In the genomic region with DNA sequence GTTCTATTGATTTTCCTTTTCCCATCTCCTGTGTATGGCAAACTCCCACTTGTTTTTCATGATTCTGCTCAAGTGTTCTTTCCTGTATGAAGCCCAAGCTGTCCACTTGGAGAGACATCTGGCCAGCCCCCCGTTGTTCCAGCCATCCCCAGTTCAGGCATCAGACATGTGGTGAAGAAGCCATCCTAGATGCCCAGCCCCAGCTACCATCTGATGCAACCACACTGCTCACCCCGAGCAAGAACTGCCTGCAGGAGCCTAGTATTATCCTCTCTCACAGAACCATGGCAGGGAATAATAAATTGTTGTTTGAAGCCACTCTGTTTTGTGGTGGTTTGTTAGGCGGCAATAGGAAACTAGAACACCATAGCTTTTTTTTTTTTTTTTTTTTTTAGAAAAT, we compare ENCODE assay signal across 24 cellular contexts. TPM values are rescaled to one million over a fixed set of nuclear protein-coding genes. Genes with fewer than 3 reads are reported as not detected.
DNase-seq lines count a peak whose midpoint lies in the region; TF ChIP-seq lines count a peak whose summit lies in the region.
"Had no signal": no experiment of that assay in that cellular context is flagged by ENCODE, and none has a peak within 500 bp of the region (broad histone marks: within the 10 kb centered on the region; RNA-seq: fewer than 3 reads in every experiment).

No MANE protein-coding gene starts in this region.

- peaks cover 76% of the 10 kb centered on the region for H3K4me1 Mint-ChIP-seq in dendritic cell treated with granulocyte-macrophage colony-stimulating factor and Interleukin-4, amounts not matched to agents 40 ng/mL and 50 ng/mL, for 4 days (ENCODE audit: low read depth)
- H3K4me1 Mint-ChIP-seq in progenitor cell of endocrine pancreas (ENCODE audit: low read depth): no peaks in the 10 kb centered on the region

- intact Hi-C loops in dendritic cell treated with granulocyte-macrophage colony-stimulating factor and Interleukin-4, amounts not matched to agents 40 ng/mL and 50 ng/mL, for 4 days (cut with micrococcal nuclease): loop anchor here (5.0 to 10.0 kb wide), 2 partner anchors 252 to 320 kb away; no protein-coding TSS in a partner anchor

- TF ChIP-seq CTCF in progenitor cell of endocrine pancreas (IDR thresholded peaks at IDR 0.05; ENCODE audit: unreplicated experiment): no peak

- DNase-seq in NCI-H2107 treated with DMSO at 0.1 percent for 48 hours (lab: John Stamatoyannopoulos, UW; ENCODE audit: unreplicated experiment) (peak; percentile 86), NCI-H2107 (lab: John Stamatoyannopoulos, UW) (no peak), NCI-H345 treated with DMSO at 0.1 percent for 48 hours (lab: John Stamatoyannopoulos, UW; ENCODE audit: unreplicated experiment) (peak; percentile 6), progenitor cell of endocrine pancreas (ENCODE audit: low spot score, unreplicated experiment) (no peak), kidney tubule cell (ENCODE audit: low spot score) (no peak), SHP77 treated with DMSO at 0.1 percent for 48 hours (lab: John Stamatoyannopoulos, UW) (no peak), NCI-H128 (lab: John Stamatoyannopoulos, UW; ENCODE audit: unreplicated experiment) (no peak)
- DNase-seq: activated CD4-positive, alpha-beta T cell treated with anti-CD3 and anti-CD28 coated beads for 1 hour; activated CD8-positive, alpha-beta memory T cell treated with anti-CD3 and anti-CD28 coated beads, Interleukin-2, amount 50 U/mL, for 48 hours; activated CD8-positive, alpha-beta T cell treated with anti-CD3 and anti-CD28 coated beads for 36 hours; activated naive CD4-positive, alpha-beta T cell treated with anti-CD3 and anti-CD28 coated beads, Interleukin-2, amount 10 ng/mL, durations not matched to agents 7 days and 5 days; Calu3; NCI-H1048; NCI-H1694 treated with DMSO at 0.1 percent for 48 hours; NCI-H774; OCI-M1; ovary; SK-N-SH; small intestine; stimulated activated naive CD4-positive, alpha-beta T cell treated with Interleukin-2 at 50 U/mL for 16 hours; T-helper 2 cell; upper lobe of left lung had no signal

- H3K4me3 Mint-ChIP-seq in dendritic cell treated with granulocyte-macrophage colony-stimulating factor and Interleukin-4, amounts not matched to agents 40 ng/mL and 50 ng/mL, for 4 days: no peak overlapping the region
- no peak overlapping the region for H3K4me3 Mint-ChIP-seq in progenitor cell of endocrine pancreas (ENCODE audit: low read depth)
- H3K4me3 Mint-ChIP-seq: activated CD8-positive, alpha-beta T cell treated with anti-CD3 and anti-CD28 coated beads for 36 hours; activated naive CD4-positive, alpha-beta T cell treated with anti-CD3 and anti-CD28 coated beads, Interleukin-2, amount 10 ng/mL, durations not matched to agents 7 days and 5 days; natural killer cell treated with Interleukin-12 subunit alpha and Interleukin-12 subunit beta and Interleukin-15 and Interleukin-18, amount 100 ng/mL, for 72 hours had no signal

- no peaks in the 10 kb centered on the region for H3K9me3 Mint-ChIP-seq in dendritic cell treated with granulocyte-macrophage colony-stimulating factor and Interleukin-4, amounts not matched to agents 40 ng/mL and 50 ng/mL, for 4 days
- H3K9me3 Mint-ChIP-seq in progenitor cell of endocrine pancreas (ENCODE audit: low read depth): no peaks in the 10 kb centered on the region
- H3K9me3 Mint-ChIP-seq: activated CD8-positive, alpha-beta T cell treated with anti-CD3 and anti-CD28 coated beads for 36 hours; natural killer cell treated with Interleukin-12 subunit alpha and Interleukin-12 subunit beta and Interleukin-15 and Interleukin-18, amount 100 ng/mL, for 72 hours had no signal

- peak overlapping the region; percentile 11 for H3K27ac Mint-ChIP-seq in dendritic cell treated with granulocyte-macrophage colony-stimulating factor and Interleukin-4, amounts not matched to agents 40 ng/mL and 50 ng/mL, for 4 days
- peak overlapping the region; percentile 44 for H3K27ac Mint-ChIP-seq in progenitor cell of endocrine pancreas
- H3K27ac Mint-ChIP-seq: activated CD8-positive, alpha-beta T cell treated with anti-CD3 and anti-CD28 coated beads for 36 hours; activated naive CD4-positive, alpha-beta T cell treated with anti-CD3 and anti-CD28 coated beads, Interleukin-2, amount 10 ng/mL, durations not matched to agents 7 days and 5 days had no signal

- no peaks in the 10 kb centered on the region for H3K27me3 Mint-ChIP-seq in dendritic cell treated with granulocyte-macrophage colony-stimulating factor and Interleukin-4, amounts not matched to agents 40 ng/mL and 50 ng/mL, for 4 days
- no peaks in the 10 kb centered on the region for H3K27me3 Mint-ChIP-seq in progenitor cell of endocrine pancreas
- H3K27me3 Mint-ChIP-seq: activated CD8-positive, alpha-beta T cell treated with anti-CD3 and anti-CD28 coated beads for 36 hours; activated naive CD4-positive, alpha-beta T cell treated with anti-CD3 and anti-CD28 coated beads, Interleukin-2, amount 10 ng/mL, durations not matched to agents 7 days and 5 days had no signal

- H3K36me3 Mint-ChIP-seq in dendritic cell treated with granulocyte-macrophage colony-stimulating factor and Interleukin-4, amounts not matched to agents 40 ng/mL and 50 ng/mL, for 4 days (ENCODE audit: low read depth): peaks cover 7% of the 10 kb centered on the region
- H3K36me3 Mint-ChIP-seq in progenitor cell of endocrine pancreas (ENCODE audit: insufficient read depth): peaks cover 2% of the 10 kb centered on the region

RNA-seq across cellular contexts. Expression of gene DARS1, which starts 19.5 kb away (rescaled TPM):
- 65.0 and 69.7 TPM in 2 replicates for total RNA-seq in progenitor cell of endocrine pancreas

Comparison
In these comparisons a context has a peak if more than half of its experiments do, and no peak if none do; other contexts are left out.
1. DNase-seq: peak in NCI-H2107 treated with DMSO at 0.1 percent for 48 hours (single experiment) and NCI-H345 treated with DMSO at 0.1 percent for 48 hours (single experiment); none in NCI-H2107 (single experiment), progenitor cell of endocrine pancreas (single experiment), kidney tubule cell (single experiment), SHP77 treated with DMSO at 0.1 percent for 48 hours (single experiment) and NCI-H128 (single experiment).